Comparison of ENCODE assay signal across 9 cellular contexts in the genomic region with DNA sequence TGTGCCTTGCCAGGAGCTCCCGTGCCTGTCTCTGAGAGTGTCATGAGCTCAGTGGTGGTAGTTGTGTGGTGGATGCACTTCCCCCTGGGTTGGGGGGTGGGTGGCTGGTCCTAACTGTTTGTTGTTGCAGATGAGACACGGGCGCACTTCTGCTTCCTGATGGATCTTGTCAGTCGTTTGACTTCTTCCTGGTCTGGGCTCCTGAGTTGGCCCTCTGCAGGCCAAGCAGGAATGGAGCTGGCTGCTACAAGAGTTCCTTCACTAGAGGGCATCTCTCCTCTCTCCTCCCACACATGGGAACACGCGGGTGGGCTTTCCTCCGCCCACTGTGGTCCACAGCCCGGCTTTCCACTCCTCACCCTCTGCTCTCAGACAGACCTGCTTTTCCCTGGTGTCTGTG.
DNase-seq lines count a peak whose midpoint lies in the region; TF ChIP-seq lines count a peak whose summit lies in the region.
"Had no signal": no experiment of that assay in that cellular context is flagged by ENCODE, and none has a peak within 500 bp of the region (broad histone marks: within the 10 kb centered on the region; RNA-seq: fewer than 3 reads in every experiment).

No MANE protein-coding gene starts in this region.

- no peak overlapping the region for H3K4me2 ChIP-seq in neural progenitor cell

- H3K27me3 ChIP-seq in neural progenitor cell, result peaks cover 15% of the 10 kb centered on the region

- H3K27ac ChIP-seq in neural progenitor cell, result no peak overlapping the region

- TF ChIP-seq POLR2A in NB4 (IDR thresholded peaks at IDR 0.05; ENCODE audit: extremely low read depth, insufficient read length), result no peak

- no peaks in the 10 kb centered on the region for H4K20me1 ChIP-seq in neural progenitor cell (ENCODE audit: low read depth)

- H3F3A ChIP-seq in neural progenitor cell (ENCODE audit: low read depth), result no peaks in the 10 kb centered on the region

- H3K36me3 Mint-ChIP-seq in chondrocyte (ENCODE audit: low read depth) (no peaks in the 10 kb centered on the region), neural progenitor cell (no peaks in the 10 kb centered on the region)

- H3K27ac Mint-ChIP-seq in chondrocyte (ENCODE audit: unreplicated experiment) (no peak overlapping the region), neural progenitor cell (no peak overlapping the region)

- no peaks in the 10 kb centered on the region for H3K9me3 Mint-ChIP-seq in chondrocyte (ENCODE audit: low read depth)
- H3K9me3 Mint-ChIP-seq in neural progenitor cell, result no peaks in the 10 kb centered on the region

- intact Hi-C loops in head of caudate nucleus (cut with DNase I), result no loop called here

- no peak overlapping the region for H3K4me3 Mint-ChIP-seq in chondrocyte (ENCODE audit: unreplicated experiment)
- no peak overlapping the region for H3K4me3 Mint-ChIP-seq in neural progenitor cell

- TF ChIP-seq CTCF in NB4 (IDR thresholded peaks at IDR 0.05; ENCODE audit: low read depth, low read length) (no peak), chondrocyte (IDR thresholded peaks at IDR 0.05) (peak; percentile 62), neural progenitor cell (IDR thresholded peaks at IDR 0.05) (peak; percentile 47)

- no peak overlapping the region for H2AFZ ChIP-seq in neural progenitor cell (replicated peaks)

- H3K79me2 ChIP-seq in neural progenitor cell (ENCODE audit: low read depth), result no peaks in the 10 kb centered on the region

- H3K4me1 Mint-ChIP-seq in chondrocyte (ENCODE audit: low read depth), result peaks cover 3% of the 10 kb centered on the region
- peaks cover 15% of the 10 kb centered on the region for H3K4me1 Mint-ChIP-seq in neural progenitor cell

- no peak overlapping the region for H3K9ac ChIP-seq in neural progenitor cell

- peak; percentile 38 for DNase-seq in GDM1 (lab: John Stamatoyannopoulos, UW)
- peak; percentile 70 for DNase-seq in NB4 (ENCODE audit: low read depth)
- no peak for DNase-seq in chondrocyte (ENCODE audit: low spot score)
- DNase-seq in neural progenitor cell (ENCODE audit: low spot score), result peak; percentile 44
- DNase-seq in activated CD4-positive, CD25-positive, alpha-beta regulatory T cell treated with anti-CD3 and anti-CD28 coated beads, Interleukin-2, amount 50 U/mL, for 72 hours, result no peak
- no peak for DNase-seq in head of caudate nucleus
- DNase-seq in ureter (ENCODE audit: low spot score), result no peak
- DNase-seq: activated CD4-positive, alpha-beta T cell treated with anti-CD3 and anti-CD28 coated beads, Interleukin-2, amount 50 U/mL, for 48 hours; NCI-H2171 treated with DMSO at 0.1 percent for 48 hours had no signal

- H3K4me3 ChIP-seq in NB4 (ENCODE audit: low read depth, low read length) (no peak overlapping the region), neural progenitor cell (no peak overlapping the region)

- H3K27me3 Mint-ChIP-seq in chondrocyte (ENCODE audit: low read depth), result peaks cover 44% of the 10 kb centered on the region
- peaks cover 6% of the 10 kb centered on the region for H3K27me3 Mint-ChIP-seq in neural progenitor cell (ENCODE audit: insufficient read depth, low read depth)

- H3K4me1 ChIP-seq in neural progenitor cell, result no peaks in the 10 kb centered on the region

- no peaks in the 10 kb centered on the region for H3K9me3 ChIP-seq in neural progenitor cell (ENCODE audit: low read depth)

- no peaks in the 10 kb centered on the region for H3K36me3 ChIP-seq in neural progenitor cell

Comparison
In these comparisons a context has a peak if more than half of its experiments do, and no peak if none do; other contexts are left out.
1. DNase-seq: peak in GDM1 (single experiment), NB4 (single experiment) and neural progenitor cell (single experiment); none in chondrocyte (single experiment), activated CD4-positive, CD25-positive, alpha-beta regulatory T cell treated with anti-CD3 and anti-CD28 coated beads, Interleukin-2, amount 50 U/mL, for 72 hours (single experiment), head of caudate nucleus (0 of 42) and ureter (single experiment).